Comparison of ENCODE assay signal across 1 cellular context in genomic region chr16:89721644-89722391, GRCh38.
TF ChIP-seq lines count a peak whose summit lies in the region.

No MANE protein-coding gene starts in this region.

TF ChIP-seq in HepG2, 621 proteins besides CTCF, POLR2A, EP300 and RAD21 (continues in another document):
- TF ChIP-seq SAFB2 (CRISPR knock-in tag; IDR thresholded peaks at IDR 0.05; ENCODE audit: borderline replicate concordance, low read depth) (peak; percentile 14), POLR2AphosphoS5 (IDR thresholded peaks at IDR 0.05; ENCODE audit: low read depth, low read length) (no peak; the same call in 1 of the 2 replicates), MXD1 (CRISPR knock-in tag; IDR thresholded peaks at IDR 0.05) (peak; percentile 9; the same call in 1 of the 2 replicates), ZNF800 (CRISPR knock-in tag; IDR thresholded peaks at IDR 0.05) (peak; percentile 56; the same call in 1 of the 2 replicates), RNF2 (conservative IDR thresholded peaks at IDR 0.05; ENCODE audit: low read depth) (peak; percentile 44; the same call in 1 of the 2 replicates), SRSF1 (optimal IDR thresholded peaks at IDR 0.05; ENCODE audit: low read depth, low read length) (no peak), ZBTB43 (CRISPR knock-in tag; conservative IDR thresholded peaks at IDR 0.05) (no peak), BCL6 (CRISPR knock-in tag; IDR thresholded peaks at IDR 0.05) (0 out of 2 replicates have a peak, but pooled peaks have one; percentile 17), ZNF776 (CRISPR knock-in tag; IDR thresholded peaks at IDR 0.05) (peak; percentile 16; the same call in 1 of the 2 replicates), ZNF607 (CRISPR knock-in tag; IDR thresholded peaks at IDR 0.05; ENCODE audit: borderline replicate concordance) (peak; percentile 46; the same call in 1 of the 2 replicates), THAP8 (CRISPR knock-in tag; IDR thresholded peaks at IDR 0.05; ENCODE audit: borderline replicate concordance) (0 out of 2 replicates have a peak, but pooled peaks have one; percentile 57), PRMT3 (CRISPR knock-in tag; IDR thresholded peaks at IDR 0.05; ENCODE audit: borderline replicate concordance, low read depth) (peak; percentile 8; the same call in 1 of the 2 replicates), ZNF777 (CRISPR knock-in tag; IDR thresholded peaks at IDR 0.05) (peak; percentile 78), KDM1A (CRISPR knock-in tag; IDR thresholded peaks at IDR 0.05) (no peak), ZNF430 (CRISPR knock-in tag; IDR thresholded peaks at IDR 0.05) (0 out of 2 replicates have a peak, but pooled peaks have one; percentile 7), GABPB1 (CRISPR knock-in tag; IDR thresholded peaks at IDR 0.05) (peak; percentile 51; the same call in 1 of the 2 replicates), ATF7-NPFF (CRISPR knock-in tag; IDR thresholded peaks at IDR 0.05; ENCODE audit: low read depth) (peak; percentile 40; the same call in 1 of the 2 replicates), ETV5 (CRISPR knock-in tag; IDR thresholded peaks at IDR 0.05; ENCODE audit: borderline replicate concordance) (0 out of 2 replicates have a peak, but pooled peaks have one; percentile 7), AFF4 (CRISPR knock-in tag; IDR thresholded peaks at IDR 0.05) (no peak), EED (CRISPR knock-in tag; IDR thresholded peaks at IDR 0.05) (no peak), CENPT (CRISPR knock-in tag; IDR thresholded peaks at IDR 0.05; ENCODE audit: low read depth) (no peak), ZNF678 (CRISPR knock-in tag; IDR thresholded peaks at IDR 0.05) (0 out of 2 replicates have a peak, but pooled peaks have one; percentile 6), TAF15 (IDR thresholded peaks at IDR 0.05; ENCODE audit: low read depth, low read length, poor library complexity, severe bottlenecking) (peak; percentile 13), ZNF432 (CRISPR knock-in tag; IDR thresholded peaks at IDR 0.05; ENCODE audit: borderline replicate concordance) (no peak), ZNF18 (CRISPR knock-in tag; IDR thresholded peaks at IDR 0.05; ENCODE audit: insufficient replicate concordance) (no peak), ZNF670 (CRISPR knock-in tag; IDR thresholded peaks at IDR 0.05; ENCODE audit: borderline replicate concordance) (peak; percentile 53; the same call in 1 of the 2 replicates), ZBTB26 (CRISPR knock-in tag; IDR thresholded peaks at IDR 0.05; ENCODE audit: borderline replicate concordance) (no peak), ZNF552 (CRISPR knock-in tag; IDR thresholded peaks at IDR 0.05; ENCODE audit: borderline replicate concordance) (0 out of 2 replicates have a peak, but pooled peaks have one; percentile 3), ZSCAN21 (CRISPR knock-in tag; IDR thresholded peaks at IDR 0.05; ENCODE audit: borderline replicate concordance) (0 out of 2 replicates have a peak, but pooled peaks have one; percentile 13), SALL2 (CRISPR knock-in tag; IDR thresholded peaks at IDR 0.05) (peak; percentile 56; the same call in 1 of the 2 replicates), ZBTB21 (CRISPR knock-in tag; IDR thresholded peaks at IDR 0.05) (no peak), ZFY (CRISPR knock-in tag; IDR thresholded peaks at IDR 0.05) (no peak), ZFP36 (IDR thresholded peaks at IDR 0.05; ENCODE audit: borderline replicate concordance, low read depth, low read length, partially characterized antibody) (no peak), HNRNPLL (IDR thresholded peaks at IDR 0.05; ENCODE audit: low read depth, low read length, poor library complexity, severe bottlenecking) (peak; percentile 52), HINFP (CRISPR knock-in tag; IDR thresholded peaks at IDR 0.05; ENCODE audit: low read depth) (peak; percentile 72; the same call in 1 of the 2 replicates), SRF (IDR thresholded peaks at IDR 0.05; ENCODE audit: low read depth, low read length) (no peak), TCF12 (IDR thresholded peaks at IDR 0.05) (no peak), TCF12 (CRISPR knock-in tag; IDR thresholded peaks at IDR 0.05) (0 out of 2 replicates have a peak, but pooled peaks have one; percentile 34), ESRRA (CRISPR knock-in tag; IDR thresholded peaks at IDR 0.05; ENCODE audit: low read depth) (peak; percentile 48), TFDP1 (CRISPR knock-in tag; IDR thresholded peaks at IDR 0.05; ENCODE audit: borderline replicate concordance) (peak; percentile 11; the same call in 1 of the 2 replicates), ZNF687 (CRISPR knock-in tag; IDR thresholded peaks at IDR 0.05) (peak; percentile 9; the same call in 1 of the 2 replicates), FOXA3 (CRISPR knock-in tag; IDR thresholded peaks at IDR 0.05) (no peak), ELF1 (CRISPR knock-in tag; IDR thresholded peaks at IDR 0.05) (peak; percentile 34; the same call in 1 of the 2 replicates), ATF7 (IDR thresholded peaks at IDR 0.05) (no peak), ATF7 (CRISPR knock-in tag; IDR thresholded peaks at IDR 0.05) (no peak), SMAD9 (CRISPR knock-in tag; IDR thresholded peaks at IDR 0.05) (no peak)
